Comparison of ENCODE assay signal across 16 cellular contexts in genomic region chr20:37020636-37021035, GRCh38.
A peak's percentile ranks its signal among the peaks of the same experiment; 100 is the strongest.
DNase-seq lines count a peak whose midpoint lies in the region; ATAC-seq and TF ChIP-seq lines count a peak whose summit lies in the region.
"Had no signal": no experiment of that assay in that cellular context is flagged by ENCODE, and none has a peak within 500 bp of the region (broad histone marks: within the 10 kb centered on the region; RNA-seq: fewer than 3 reads in every experiment).

No MANE protein-coding gene starts in this region.

- ATAC-seq in activated CD8-positive, alpha-beta T cell treated with anti-CD3 and anti-CD28 coated beads for 36 hours: no peak
- ATAC-seq in HG03342 (IDR thresholded peaks at IDR 0.05; ENCODE audit: unreplicated experiment): no peak
- ATAC-seq: GM12878 had no signal

- intact Hi-C loops in activated CD8-positive, alpha-beta T cell treated with anti-CD3 and anti-CD28 coated beads for 36 hours (cut with micrococcal nuclease): no loop called here

- DNase-seq in SK-MEL-5 (ENCODE audit: low read depth, low spot score) (peak; percentile 58), astrocyte of the cerebellum (ENCODE audit: low read depth) (peak; percentile 4), renal cortical epithelial cell (ENCODE audit: low read depth) (peak; percentile 22), D341Med (ENCODE audit: low spot score) (no peak)
- DNase-seq in activated CD8-positive, alpha-beta T cell treated with anti-CD3 and anti-CD28 coated beads for 36 hours: no peak
- DNase-seq: C1 segment of cervical spinal cord; CD4-positive, alpha-beta memory T cell; DMS 273 treated with DMSO at 0.1 percent for 48 hours; DMS79; EL; GDM1; GM23248; H7; HCEC 1CT had no signal

- no peak for TF ChIP-seq CTCF in astrocyte of the cerebellum (IDR thresholded peaks at IDR 0.05; ENCODE audit: low read depth, low read length, missing control alignments)
- no peak for TF ChIP-seq CTCF in activated CD8-positive, alpha-beta T cell treated with anti-CD3 and anti-CD28 coated beads for 36 hours (IDR thresholded peaks at IDR 0.05)

- in situ Hi-C loops in SK-MEL-5 (cut with HindIII; ENCODE audit: low pct_unique_long_range_greater_than_20kb, low sequenced_read_pairs): no loop called here
- in situ Hi-C loops in astrocyte of the cerebellum (cut with HindIII; ENCODE audit: low sequenced_read_pairs): no loop called here

- H3K27me3 Mint-ChIP-seq in activated CD8-positive, alpha-beta T cell treated with anti-CD3 and anti-CD28 coated beads for 36 hours: no peaks in the 10 kb centered on the region
- H3K27me3 Mint-ChIP-seq: CD4-positive, alpha-beta memory T cell had no signal

- CTCF ChIA-PET in activated CD8-positive, alpha-beta T cell treated with anti-CD3 and anti-CD28 coated beads for 36 hours (lab: Charles Lee): no interaction called here

- peaks cover 63% of the 10 kb centered on the region for H3K36me3 Mint-ChIP-seq in activated CD8-positive, alpha-beta T cell treated with anti-CD3 and anti-CD28 coated beads for 36 hours (ENCODE audit: low read depth)

- peaks cover 19% of the 10 kb centered on the region for H3K4me1 Mint-ChIP-seq in activated CD8-positive, alpha-beta T cell treated with anti-CD3 and anti-CD28 coated beads for 36 hours (ENCODE audit: low read depth)

- POLR2A ChIA-PET in activated CD8-positive, alpha-beta T cell treated with anti-CD3 and anti-CD28 coated beads for 36 hours (lab: Charles Lee): no interaction called here

- H3K9me3 Mint-ChIP-seq in activated CD8-positive, alpha-beta T cell treated with anti-CD3 and anti-CD28 coated beads for 36 hours: no peaks in the 10 kb centered on the region
- H3K9me3 Mint-ChIP-seq: CD4-positive, alpha-beta memory T cell had no signal

- no peak overlapping the region for H3K4me3 Mint-ChIP-seq in activated CD8-positive, alpha-beta T cell treated with anti-CD3 and anti-CD28 coated beads for 36 hours
- H3K4me3 Mint-ChIP-seq: CD4-positive, alpha-beta memory T cell had no signal

- no peak overlapping the region for H3K27ac Mint-ChIP-seq in activated CD8-positive, alpha-beta T cell treated with anti-CD3 and anti-CD28 coated beads for 36 hours

- no peak overlapping the region for H3K4me3 ChIP-seq in astrocyte of the cerebellum (ENCODE audit: low read depth, low read length)
- H3K4me3 ChIP-seq: GM12878, GM23248 had no signal

Comparison
In these comparisons a context has a peak if more than half of its experiments do, and no peak if none do; other contexts are left out.
1. DNase-seq: peak in SK-MEL-5 (single experiment), astrocyte of the cerebellum (single experiment) and renal cortical epithelial cell (single experiment); none in activated CD8-positive, alpha-beta T cell treated with anti-CD3 and anti-CD28 coated beads for 36 hours (single experiment) and D341Med (single experiment).